ENCODE assay signal across 1 cellular context in genomic region chr1:65147424-65148177, GRCh38.
TF ChIP-seq lines count a peak whose summit lies in the region.

No MANE protein-coding gene starts in this region.

TF ChIP-seq in HepG2, 621 proteins besides CTCF, POLR2A, EP300 and RAD21 (continued from another document and continues in another):
- TF ChIP-seq PHF20 (CRISPR knock-in tag; IDR thresholded peaks at IDR 0.05) (peak; percentile 4; the same call in 1 of the 2 replicates), ZNF350 (CRISPR knock-in tag; IDR thresholded peaks at IDR 0.05; ENCODE audit: borderline replicate concordance, low read depth) (0 out of 2 replicates have a peak, but pooled peaks have one; percentile 0), PRDM15 (CRISPR knock-in tag; IDR thresholded peaks at IDR 0.05) (0 out of 2 replicates have a peak, but pooled peaks have one; percentile 9), FIP1L1 (IDR thresholded peaks at IDR 0.05; ENCODE audit: borderline replicate concordance, insufficient read depth, low read depth, low read length) (no peak), PAF1 (CRISPR knock-in tag; IDR thresholded peaks at IDR 0.05) (no peak), TBX2 (CRISPR knock-in tag; IDR thresholded peaks at IDR 0.05; ENCODE audit: borderline replicate concordance) (peak; percentile 47; the same call in 1 of the 2 replicates), IRX3 (CRISPR knock-in tag; IDR thresholded peaks at IDR 0.05; ENCODE audit: borderline replicate concordance, low read depth) (0 out of 2 replicates have a peak, but pooled peaks have one; percentile 61), SKIL (CRISPR knock-in tag; IDR thresholded peaks at IDR 0.05; ENCODE audit: borderline replicate concordance) (peak; percentile 71; the same call in 1 of the 2 replicates), FOXK2 (IDR thresholded peaks at IDR 0.05) (no peak), ZBTB14 (CRISPR knock-in tag; IDR thresholded peaks at IDR 0.05) (no peak; the same call in 1 of the 2 replicates), AHR (CRISPR knock-in tag; IDR thresholded peaks at IDR 0.05) (no peak), ZNF263 (CRISPR knock-in tag; IDR thresholded peaks at IDR 0.05) (peak; percentile 53), FOXO1 (CRISPR knock-in tag; IDR thresholded peaks at IDR 0.05) (no peak), ETV5 (CRISPR knock-in tag; IDR thresholded peaks at IDR 0.05; ENCODE audit: borderline replicate concordance) (peak; percentile 14; the same call in 1 of the 2 replicates), CENPT (CRISPR knock-in tag; IDR thresholded peaks at IDR 0.05; ENCODE audit: low read depth) (peak; percentile 72), SNAPC2 (CRISPR knock-in tag; IDR thresholded peaks at IDR 0.05) (no peak), ZNF576 (CRISPR knock-in tag; IDR thresholded peaks at IDR 0.05) (no peak), ZFP62 (CRISPR knock-in tag; IDR thresholded peaks at IDR 0.05) (no peak), FLYWCH1 (CRISPR knock-in tag; IDR thresholded peaks at IDR 0.05) (no peak), RBM39 (IDR thresholded peaks at IDR 0.05; ENCODE audit: low read depth, low read length, poor library complexity, severe bottlenecking) (peak; percentile 61), ZNF326 (CRISPR knock-in tag; IDR thresholded peaks at IDR 0.05; ENCODE audit: borderline replicate concordance) (no peak), ZKSCAN1 (IDR thresholded peaks at IDR 0.05; ENCODE audit: low read length) (no peak), PRMT3 (CRISPR knock-in tag; IDR thresholded peaks at IDR 0.05; ENCODE audit: borderline replicate concordance, low read depth) (no peak), SNAPC5 (CRISPR knock-in tag; IDR thresholded peaks at IDR 0.05; ENCODE audit: borderline replicate concordance) (no peak), HOXA7 (CRISPR knock-in tag; IDR thresholded peaks at IDR 0.05) (no peak), SRF (IDR thresholded peaks at IDR 0.05; ENCODE audit: low read depth, low read length) (no peak), ARNT2 (CRISPR knock-in tag; IDR thresholded peaks at IDR 0.05; ENCODE audit: low read depth) (peak; percentile 56; the same call in 1 of the 2 replicates), MLX (CRISPR knock-in tag; IDR thresholded peaks at IDR 0.05) (0 out of 2 replicates have a peak, but pooled peaks have one; percentile 24), HNRNPLL (IDR thresholded peaks at IDR 0.05; ENCODE audit: low read depth, low read length, poor library complexity, severe bottlenecking) (peak; percentile 58), HES4 (CRISPR knock-in tag; IDR thresholded peaks at IDR 0.05; ENCODE audit: borderline replicate concordance) (no peak), ZNF549 (CRISPR knock-in tag; IDR thresholded peaks at IDR 0.05) (no peak), BCL3 (CRISPR knock-in tag; IDR thresholded peaks at IDR 0.05) (peak; percentile 64; the same call in 1 of the 2 replicates), ZNF329 (CRISPR knock-in tag; IDR thresholded peaks at IDR 0.05; ENCODE audit: low read depth) (peak; percentile 60; the same call in 1 of the 2 replicates), NCOA2 (CRISPR knock-in tag; IDR thresholded peaks at IDR 0.05) (no peak), ZNF567 (CRISPR knock-in tag; IDR thresholded peaks at IDR 0.05; ENCODE audit: borderline replicate concordance) (no peak), AGO1 (IDR thresholded peaks at IDR 0.05; ENCODE audit: low read depth, low read length, poor library complexity, severe bottlenecking) (no peak), MIXL1 (CRISPR knock-in tag; IDR thresholded peaks at IDR 0.05) (no peak), ZNF75D (CRISPR knock-in tag; IDR thresholded peaks at IDR 0.05; ENCODE audit: borderline replicate concordance) (no peak), HMGXB4 (CRISPR knock-in tag; IDR thresholded peaks at IDR 0.05; ENCODE audit: borderline replicate concordance in 1 of 2, low read depth in 1 of 2) (peak in 1 of 2 experiments; percentile 73; a peak in 1 of 4 replicates), ZNF234 (CRISPR knock-in tag; conservative IDR thresholded peaks at IDR 0.05) (no peak), MEF2D (CRISPR knock-in tag; IDR thresholded peaks at IDR 0.05) (no peak), DRAP1 (CRISPR knock-in tag; IDR thresholded peaks at IDR 0.05) (no peak), ZNF589 (CRISPR knock-in tag; conservative IDR thresholded peaks at IDR 0.05) (peak; percentile 51; the same call in 1 of the 2 replicates), BCL6 (CRISPR knock-in tag; IDR thresholded peaks at IDR 0.05) (peak; percentile 23; the same call in 1 of the 2 replicates), NFKB2 (CRISPR knock-in tag; IDR thresholded peaks at IDR 0.05; ENCODE audit: borderline replicate concordance) (peak; percentile 43; the same call in 1 of the 2 replicates), TSC22D2 (CRISPR knock-in tag; IDR thresholded peaks at IDR 0.05; ENCODE audit: borderline replicate concordance) (no peak), HDAC1 (CRISPR knock-in tag; IDR thresholded peaks at IDR 0.05) (peak; percentile 13; the same call in 1 of the 2 replicates), ZNF569 (CRISPR knock-in tag; IDR thresholded peaks at IDR 0.05; ENCODE audit: borderline replicate concordance) (no peak), REST (IDR thresholded peaks at IDR 0.05; ENCODE audit: borderline replicate concordance in 1 of 2, low read depth in 1 of 2, low read length in 2 of 2) (no peak), ARID3A (IDR thresholded peaks at IDR 0.05; ENCODE audit: low read depth, low read length) (no peak)
